8 cellular contexts compared by ENCODE assay signal in the genomic region with DNA sequence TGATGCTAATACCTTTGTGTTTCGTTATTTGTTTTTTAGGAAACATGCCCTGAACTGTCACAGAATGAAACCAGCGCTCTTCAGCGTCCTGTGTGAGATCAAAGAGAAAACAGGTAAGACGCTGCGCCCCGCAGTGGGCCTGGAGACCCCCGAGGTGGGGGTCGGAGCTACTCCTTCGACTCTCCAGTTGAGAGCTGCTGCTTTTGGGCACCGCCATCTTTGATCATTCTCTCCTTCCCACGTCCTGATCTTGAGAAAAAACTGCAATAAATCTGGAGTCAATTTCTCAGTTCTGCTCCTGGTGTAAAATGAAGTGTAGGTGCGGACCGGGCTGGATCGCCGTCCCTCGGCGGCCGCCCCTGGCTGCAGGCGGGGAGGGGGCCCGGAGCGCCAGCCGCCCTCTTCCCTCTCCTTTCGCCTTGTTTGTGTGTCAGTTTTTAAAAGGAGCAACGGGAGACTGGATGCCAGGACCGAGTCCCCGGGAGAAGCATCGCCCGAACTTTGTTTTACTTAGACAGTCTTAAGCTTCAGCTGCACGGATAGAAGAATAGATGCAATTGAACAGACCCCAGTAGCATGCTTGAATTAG. TPM values are rescaled to one million over a fixed set of nuclear protein-coding genes. Genes with fewer than 3 reads are reported as not detected.
DNase-seq lines count a peak whose midpoint lies in the region; ATAC-seq and TF ChIP-seq lines count a peak whose summit lies in the region.

No MANE protein-coding gene starts in this region.

- H2AFZ ChIP-seq in SK-N-SH (ENCODE audit: low read depth) = 0 out of 2 replicates have a peak overlapping the region, but pooled peaks have one; percentile 9

- peaks cover 20 to 23% of the 10 kb centered on the region in 2 experiments for H3K4me1 ChIP-seq in SK-N-SH (ENCODE audit: control insufficient read depth in 1 of 2, insufficient read depth in 2 of 2, low read depth in 1 of 2, low read length in 1 of 2)
- H3K4me1 ChIP-seq in gastroesophageal sphincter = peaks cover 3 to 60% (median 4%) of the 10 kb centered on the region in 3 donors

- TF ChIP-seq POLR2A in gastroesophageal sphincter (IDR thresholded peaks at IDR 0.05) = no peak

- 10% methylated on average over 27 of the region's 29 CpGs for WGBS in SK-N-SH (ENCODE audit: low lambda C conversion rate)
- 0 to 1% methylated on average over 1 to 18 of the region's 29 CpGs for WGBS in gastroesophageal sphincter (ENCODE audit: low coverage in 1 of 2), 2 donors

- H3K79me2 ChIP-seq in SK-N-SH (ENCODE audit: insufficient read depth) = peaks cover 64% of the 10 kb centered on the region

- peak overlapping the region; percentile 96 for H3K9ac ChIP-seq in SK-N-SH

- H3K27me3 Mint-ChIP-seq in WTC11 (ENCODE audit: low read depth) (peaks cover 19% of the 10 kb centered on the region), progenitor cell of endocrine pancreas (peaks cover 10% of the 10 kb centered on the region)

- peaks cover 35% of the 10 kb centered on the region for H3F3A ChIP-seq in SK-N-SH (replicated peaks; ENCODE audit: insufficient read depth)

- DNase-seq in SK-N-SH = peak; percentile 29
- DNase-seq in WTC11 (ENCODE audit: low spot score) = peak; percentile 22
- no peak for DNase-seq in progenitor cell of endocrine pancreas (ENCODE audit: low spot score, unreplicated experiment)
- no peak for DNase-seq in epidermal melanocyte (ENCODE audit: insufficient read length, low spot score)

- TF ChIP-seq RAD21 in SK-N-SH (IDR thresholded peaks at IDR 0.05; ENCODE audit: low read length) = no peak

- peak overlapping the region; percentile 90 for H3K4me2 ChIP-seq in SK-N-SH

- peak overlapping the region; percentile 43; the same call in 1 of the 2 replicates for H3K27ac Mint-ChIP-seq in WTC11
- H3K27ac Mint-ChIP-seq in progenitor cell of endocrine pancreas = peak overlapping the region; percentile 94

- H3K4me3 Mint-ChIP-seq in WTC11 (peak overlapping the region; percentile 89), progenitor cell of endocrine pancreas (ENCODE audit: low read depth) (peak overlapping the region; percentile 91)

- no peak for TF ChIP-seq CTCF in SK-N-SH (IDR thresholded peaks at IDR 0.05)
- TF ChIP-seq CTCF in WTC11 (IDR thresholded peaks at IDR 0.05) = no peak
- no peak for TF ChIP-seq CTCF in gastroesophageal sphincter (IDR thresholded peaks at IDR 0.05)
- TF ChIP-seq CTCF in progenitor cell of endocrine pancreas (IDR thresholded peaks at IDR 0.05; ENCODE audit: unreplicated experiment) = no peak

- H4K20me1 ChIP-seq in SK-N-SH (ENCODE audit: insufficient read depth) = 0 out of 2 replicates have a peak, but pooled peaks cover 3% of the 10 kb centered on the region

- peaks cover 8% of the 10 kb centered on the region for H3K36me3 Mint-ChIP-seq in WTC11
- no peaks in the 10 kb centered on the region for H3K36me3 Mint-ChIP-seq in progenitor cell of endocrine pancreas (ENCODE audit: insufficient read depth)

- H3K9me3 ChIP-seq in SK-N-SH (no peaks in the 10 kb centered on the region), gastroesophageal sphincter (no peaks in the 10 kb centered on the region)

- H3K4me3 ChIP-seq in SK-N-SH (ENCODE audit: low read depth in 2 of 2, low read length in 1 of 2) (peak overlapping the region; percentile 84 to 96), gastroesophageal sphincter (peak overlapping the region; percentile 82 to 85)

- H3K9me2 ChIP-seq in SK-N-SH = no peaks in the 10 kb centered on the region

- ATAC-seq in SK-N-SH treated with all-trans-retinoic acid at 6 μM for 48 hours (no peak), WTC11 (no peak), gastroesophageal sphincter (no peak), HG02885 (IDR thresholded peaks at IDR 0.05; ENCODE audit: poor library complexity, unreplicated experiment) (no peak), HG03175 (IDR thresholded peaks at IDR 0.05; ENCODE audit: unreplicated experiment) (no peak)

- TF ChIP-seq EP300 in SK-N-SH (IDR thresholded peaks at IDR 0.05; ENCODE audit: borderline replicate concordance in 1 of 2, low read depth in 1 of 2, low read length in 1 of 2) = no peak
- no peak for TF ChIP-seq EP300 in gastroesophageal sphincter (IDR thresholded peaks at IDR 0.05)

- H3K27ac ChIP-seq in SK-N-SH (ENCODE audit: low read depth in 2 of 2, low read length in 1 of 2) (peak overlapping the region; percentile 91 to 97), gastroesophageal sphincter (peak overlapping the region; percentile 67 to 96 (median 94))

- POLR2A ChIA-PET in SK-N-SH (lab: Yijun Ruan, JAX) = interaction anchor here (0.6 to 1.2 kb wide), 3 partner anchors 33 to 242 kb away, joined by 3 to 4 read pairs (median 4); no protein-coding TSS in a partner anchor
- POLR2A ChIA-PET in WTC11 (lab: Charles Lee) = interaction anchor here (0.6 to 1.0 kb wide), 2 partner anchors 10 to 103 kb away, joined by 3 to 4 read pairs; no protein-coding TSS in a partner anchor

- H3K4me1 Mint-ChIP-seq in WTC11 (peaks cover 60% of the 10 kb centered on the region), progenitor cell of endocrine pancreas (ENCODE audit: low read depth) (peaks cover 29% of the 10 kb centered on the region)

- H3K27me3 ChIP-seq in SK-N-SH (ENCODE audit: insufficient read depth) (no peaks in the 10 kb centered on the region), gastroesophageal sphincter (no peaks in the 10 kb centered on the region)

- CTCF ChIA-PET in SK-N-SH (lab: Yijun Ruan, JAX) = interaction anchor here (0.9 to 1.9 kb wide), 4 partner anchors 11 to 198 kb away, joined by 3 to 5 read pairs (median 3); no protein-coding TSS in a partner anchor
- CTCF ChIA-PET in WTC11 (lab: Charles Lee) = interaction anchor here (1.1 to 1.2 kb wide), 2 partner anchors 10 to 190 kb away, joined by 3 to 4 read pairs; no protein-coding TSS in a partner anchor

- H3K36me3 ChIP-seq in SK-N-SH (replicated peaks in 1 of 2; ENCODE audit: control insufficient read depth in 1 of 2, insufficient read depth in 2 of 2, low read length in 1 of 2) (peaks cover 39 to 46% of the 10 kb centered on the region in 2 experiments), gastroesophageal sphincter (no peaks in the 10 kb centered on the region)

- H3K9me3 Mint-ChIP-seq in WTC11 = no peaks in the 10 kb centered on the region
- H3K9me3 Mint-ChIP-seq in progenitor cell of endocrine pancreas (ENCODE audit: low read depth) = no peaks in the 10 kb centered on the region

TF ChIP-seq in SK-N-SH, 30 proteins besides CTCF, POLR2A, EP300 and RAD21 (continues in another document):
- 0 out of 2 replicates have a peak, but pooled peaks have one; percentile 10 for TF ChIP-seq GABPA (IDR thresholded peaks at IDR 0.05; ENCODE audit: low read depth)
- no peak for TF ChIP-seq NRF1 (IDR thresholded peaks at IDR 0.05; ENCODE audit: low read depth, low read length)
- TF ChIP-seq YY1 (IDR thresholded peaks at IDR 0.05; ENCODE audit: low read depth) = peak; percentile 82; the same call in 1 of the 2 replicates
- TF ChIP-seq MXI1 (IDR thresholded peaks at IDR 0.05; ENCODE audit: low read depth, low read length) = 0 out of 2 replicates have a peak, but pooled peaks have one; percentile 31
- no peak for TF ChIP-seq RXRA (IDR thresholded peaks at IDR 0.05; ENCODE audit: borderline replicate concordance, low read depth)
- no peak for TF ChIP-seq TCF12 (IDR thresholded peaks at IDR 0.05)
- no peak for TF ChIP-seq TAF1 (IDR thresholded peaks at IDR 0.05; ENCODE audit: borderline replicate concordance, low read depth, low read length)
- TF ChIP-seq GATA2 (CRISPR knock-in tag; IDR thresholded peaks at IDR 0.05) = no peak

TF ChIP-seq in SK-N-SH treated with all-trans-retinoic acid at 6 μM for 48 hours, 23 proteins besides CTCF, POLR2A, EP300 and RAD21:
- TF ChIP-seq ARNTL (CRISPR knock-in tag; IDR thresholded peaks at IDR 0.05; ENCODE audit: borderline replicate concordance, low read depth) (no peak), OSR1 (CRISPR knock-in tag; IDR thresholded peaks at IDR 0.05) (no peak), PPARA (CRISPR knock-in tag; IDR thresholded peaks at IDR 0.05; ENCODE audit: borderline replicate concordance) (no peak), TCF4 (CRISPR knock-in tag; IDR thresholded peaks at IDR 0.05; ENCODE audit: borderline replicate concordance) (no peak), ZFP30 (CRISPR knock-in tag; IDR thresholded peaks at IDR 0.05) (no peak)

TF ChIP-seq in WTC11, 78 proteins besides CTCF, POLR2A, EP300 and RAD21:
- TF ChIP-seq, protein P1, sequence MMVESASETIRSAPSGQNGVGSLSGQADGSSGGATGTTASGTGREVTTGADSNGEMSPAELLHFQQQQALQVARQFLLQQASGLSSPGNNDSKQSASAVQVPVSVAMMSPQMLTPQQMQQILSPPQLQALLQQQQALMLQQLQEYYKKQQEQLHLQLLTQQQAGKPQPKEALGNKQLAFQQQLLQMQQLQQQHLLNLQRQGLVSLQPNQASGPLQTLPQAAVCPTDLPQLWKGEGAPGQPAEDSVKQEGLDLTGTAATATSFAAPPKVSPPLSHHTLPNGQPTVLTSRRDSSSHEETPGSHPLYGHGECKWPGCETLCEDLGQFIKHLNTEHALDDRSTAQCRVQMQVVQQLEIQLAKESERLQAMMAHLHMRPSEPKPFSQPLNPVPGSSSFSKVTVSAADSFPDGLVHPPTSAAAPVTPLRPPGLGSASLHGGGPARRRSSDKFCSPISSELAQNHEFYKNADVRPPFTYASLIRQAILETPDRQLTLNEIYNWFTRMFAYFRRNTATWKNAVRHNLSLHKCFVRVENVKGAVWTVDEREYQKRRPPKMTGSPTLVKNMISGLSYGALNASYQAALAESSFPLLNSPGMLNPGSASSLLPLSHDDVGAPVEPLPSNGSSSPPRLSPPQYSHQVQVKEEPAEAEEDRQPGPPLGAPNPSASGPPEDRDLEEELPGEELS (CRISPR knock-in tag; IDR thresholded peaks at IDR 0.05) = no peak
- 0 out of 2 replicates have a peak, but pooled peaks have one; percentile 16 for TF ChIP-seq SP1 (CRISPR knock-in tag; conservative IDR thresholded peaks at IDR 0.05)
TF ChIP-seq in WTC11: peak in this region for 1.

RNA-seq across cellular contexts. Expression of a gene that starts 1.4 kb away (rescaled TPM):
- polyA plus RNA-seq in SK-N-SH (2012; rRNA removed) = 73.0 and 87.0 TPM in 2 replicates
- polyA plus RNA-seq in SK-N-SH (2012; cell fraction: cytosol; rRNA removed) = 89.5 and 93.2 TPM in 2 replicates
- polyA plus RNA-seq in SK-N-SH (2012; cell fraction: nucleus; rRNA removed) = 84.3 and 152 TPM in 2 replicates
- total RNA-seq in WTC11 (2021) (48.5 to 58.3 TPM (median 53.3 TPM) in 3 replicates), gastroesophageal sphincter (10 to 100 TPM; 59.9 to 81.4 (median 71.8) TPM), progenitor cell of endocrine pancreas (37.7 and 43.3 TPM in 2 replicates)

RNA-seq across cellular contexts. Expression of a gene that starts 41.6 kb away (rescaled TPM):
- 97.9 and 117 TPM in 2 replicates for polyA plus RNA-seq in SK-N-SH (2012; rRNA removed)
- polyA plus RNA-seq in SK-N-SH (2012; cell fraction: cytosol; rRNA removed) = 102 and 103 TPM in 2 replicates
- 81.1 and 148 TPM in 2 replicates for polyA plus RNA-seq in SK-N-SH (2012; cell fraction: nucleus; rRNA removed)
- total RNA-seq in WTC11 (2021) = 102 to 115 TPM (median 111 TPM) in 3 replicates
- total RNA-seq in gastroesophageal sphincter = 100 to 1,000 TPM in 1 of 4 donors, 10 to 100 TPM in 3; 76.5 to 141 (median 87.5) TPM
- 61.9 and 74.6 TPM in 2 replicates for total RNA-seq in progenitor cell of endocrine pancreas

Comparison
In these comparisons a context has a peak if more than half of its experiments do, and no peak if none do; other contexts are left out.
1. DNase-seq: peak in SK-N-SH (single experiment) and WTC11 (single experiment); none in progenitor cell of endocrine pancreas (single experiment) and epidermal melanocyte (single experiment).